Comparison of ENCODE assay signal across 1 cellular context in genomic region chr3:196343917-196344316, GRCh38. TPM values are rescaled to one million over a fixed set of nuclear protein-coding genes. Genes with fewer than 3 reads are reported as not detected.
"Had no signal": no experiment of that assay in that cellular context is flagged by ENCODE, and none has a peak within 500 bp of the region (broad histone marks: within the 10 kb centered on the region; RNA-seq: fewer than 3 reads in every experiment).

No MANE protein-coding gene starts in this region.

RNA-seq across cellular contexts. Expression of gene TM4SF19, which starts 5.7 kb away (rescaled TPM):
- total RNA-seq: Right ventricle myocardium inferior had no signal
